9 cellular contexts compared by ENCODE assay signal in genomic region chr21:32921632-32922230, GRCh38.
DNase-seq lines count a peak whose midpoint lies in the region; ATAC-seq and TF ChIP-seq lines count a peak whose summit lies in the region.
"Had no signal": no experiment of that assay in that cellular context is flagged by ENCODE, and none has a peak within 500 bp of the region (broad histone marks: within the 10 kb centered on the region; RNA-seq: fewer than 3 reads in every experiment).

No MANE protein-coding gene starts in this region.

- no CpG with 5 or more reads among the region's 7 CpGs for WGBS in mesendoderm (ENCODE audit: extremely low coverage, insufficient coverage, low lambda C conversion rate)

- peak; percentile 55 for DNase-seq in GM12865 (ENCODE audit: low read depth)
- peak; percentile 40 for DNase-seq in OCI-LY7 (ENCODE audit: low spot score)
- DNase-seq in ascending aorta (ENCODE audit: low spot score in 2 of 2) = no peak
- peak; percentile 54 for DNase-seq in mesendoderm
- no peak for DNase-seq in amniotic stem cell (lab: John Stamatoyannopoulos, UW)

- no peak overlapping the region for H2BK15ac ChIP-seq in mesendoderm (replicated peaks; ENCODE audit: low read depth)

- H4K8ac ChIP-seq in mesendoderm (ENCODE audit: low read depth, low read length) = no peak overlapping the region

- no peak overlapping the region for H3K4ac ChIP-seq in mesendoderm (ENCODE audit: low read depth, low read length)

- CTCF ChIA-PET in OCI-LY7 (lab: Charles Lee; ENCODE audit: unreplicated experiment) = no interaction called here

- no peak overlapping the region for H4K5ac ChIP-seq in mesendoderm (ENCODE audit: low read length)

- H3K4me1 ChIP-seq in OCI-LY7 (ENCODE audit: insufficient read depth, low read length, poor library complexity, severe bottlenecking) (no peaks in the 10 kb centered on the region), ascending aorta (peaks cover 0 to 2% of the 10 kb centered on the region in 2 donors), mesendoderm (ENCODE audit: control insufficient read depth, low read depth, low read length) (peaks cover 2% of the 10 kb centered on the region)

- no peaks in the 10 kb centered on the region for H3K9me2 ChIP-seq in OCI-LY7 (ENCODE audit: insufficient read depth, low read length)

- H3K36me3 ChIP-seq in OCI-LY7 (ENCODE audit: insufficient read depth, low read length) (no peaks in the 10 kb centered on the region), ascending aorta (no peaks in the 10 kb centered on the region), mesendoderm (ENCODE audit: control insufficient read depth, insufficient read depth, low read length) (no peaks in the 10 kb centered on the region)

- no peak overlapping the region for H2BK120ac ChIP-seq in mesendoderm (ENCODE audit: low read depth, low read length)

- no peak overlapping the region for H3K9ac ChIP-seq in mesendoderm (ENCODE audit: low read length)

- H3K56ac ChIP-seq in mesendoderm (ENCODE audit: low read length) = no peak overlapping the region

- H3K27ac ChIP-seq in OCI-LY7 (ENCODE audit: low read depth, low read length, poor library complexity, severe bottlenecking) (no peak overlapping the region), ascending aorta (no peak overlapping the region), mesendoderm (ENCODE audit: low read depth, low read length) (no peak overlapping the region)

- H3K4me2 ChIP-seq in OCI-LY7 (ENCODE audit: low read length) = no peak overlapping the region
- no peak overlapping the region for H3K4me2 ChIP-seq in mesendoderm (ENCODE audit: low read length)

- H3K79me2 ChIP-seq in OCI-LY7 (ENCODE audit: insufficient read depth, low read depth, low read length) (no peaks in the 10 kb centered on the region), mesendoderm (ENCODE audit: control insufficient read depth, insufficient read depth, low read length) (no peaks in the 10 kb centered on the region)

- TF ChIP-seq CTCF in GM12865 (IDR thresholded peaks at IDR 0.05; ENCODE audit: insufficient read depth, low read depth, low read length, missing control alignments) (peak; percentile 64), OCI-LY7 (conservative IDR thresholded peaks at IDR 0.05; ENCODE audit: low read length) (peak; percentile 91), ascending aorta (IDR thresholded peaks at IDR 0.05) (peak in 2 of 3 experiments; percentile 12 to 17)

- BruUV-seq in OCI-LY7 (replicated peaks; lab: Mats Ljungman, UMichigan) = no TSS peak

- ATAC-seq in HG03095 (IDR thresholded peaks at IDR 0.05; ENCODE audit: unreplicated experiment) (no peak), GM18907 (IDR thresholded peaks at IDR 0.05; ENCODE audit: unreplicated experiment) (no peak), HG02970 (IDR thresholded peaks at IDR 0.05; ENCODE audit: low FRiP score, unreplicated experiment) (no peak)
- ATAC-seq: left colon had no signal

- intact Hi-C loops in OCI-LY7 (cut with micrococcal nuclease; ENCODE audit: unreplicated experiment) = loop anchor here (5.0 kb wide), 1 partner anchor 276 kb away; no protein-coding TSS in a partner anchor
- intact Hi-C loops in ascending aorta (cut with DNase I) = no loop called here

- no peak overlapping the region for H3K18ac ChIP-seq in mesendoderm (ENCODE audit: low read length)

- H2BK5ac ChIP-seq in mesendoderm (ENCODE audit: low read length) = no peak overlapping the region

- POLR2A ChIA-PET in OCI-LY7 (lab: Charles Lee) = no interaction called here

- H3K4me3 ChIP-seq in GM12865 (ENCODE audit: low read depth, low read length) = no peak overlapping the region
- no peak overlapping the region for H3K4me3 ChIP-seq in OCI-LY7 (ENCODE audit: low read depth, low read length, poor library complexity, severe bottlenecking)
- no peak overlapping the region for H3K4me3 ChIP-seq in ascending aorta
- H3K4me3 ChIP-seq in mesendoderm (ENCODE audit: low read length) = no peak overlapping the region

- no peaks in the 10 kb centered on the region for H4K20me1 ChIP-seq in OCI-LY7 (ENCODE audit: insufficient read depth, low read length)

- H3K27me3 ChIP-seq in ascending aorta (no peaks in the 10 kb centered on the region), mesendoderm (ENCODE audit: insufficient read depth, low read length, poor library complexity) (no peaks in the 10 kb centered on the region)

- H3K79me1 ChIP-seq in mesendoderm (ENCODE audit: low read length) = no peaks in the 10 kb centered on the region

- no peak overlapping the region for H2AK5ac ChIP-seq in mesendoderm (ENCODE audit: low read length)

- H2AFZ ChIP-seq in OCI-LY7 (ENCODE audit: low read length) = no peak overlapping the region

- H3K23ac ChIP-seq in mesendoderm (ENCODE audit: low read length) = no peak overlapping the region

- H3K9me3 ChIP-seq in OCI-LY7 (ENCODE audit: low read length) (peaks cover 20% of the 10 kb centered on the region), ascending aorta (peaks cover 5 to 19% of the 10 kb centered on the region in 2 donors)

Comparison
In these comparisons a context has a peak if more than half of its experiments do, and no peak if none do; other contexts are left out.
1. DNase-seq: peak in GM12865 (single experiment), OCI-LY7 (single experiment) and mesendoderm (single experiment); none in ascending aorta (0 of 2) and amniotic stem cell (single experiment).
2. CTCF ChIP-seq: peak in every context shown above with its lines; median percentile 91 in OCI-LY7; 64 in GM12865; 14 in ascending aorta.